Comparison of ENCODE assay signal across 8 cellular contexts in genomic region chr17:57902117-57902799, GRCh38. TPM values are rescaled to one million over a fixed set of nuclear protein-coding genes. Genes with fewer than 3 reads are reported as not detected.
DNase-seq lines count a peak whose midpoint lies in the region; ATAC-seq and TF ChIP-seq lines count a peak whose summit lies in the region.

No MANE protein-coding gene starts in this region.

- H3K36me3 ChIP-seq in esophagus muscularis mucosa: no peaks in the 10 kb centered on the region
- H3K36me3 ChIP-seq in upper lobe of left lung: no peaks in the 10 kb centered on the region
- no peaks in the 10 kb centered on the region for H3K36me3 ChIP-seq in effector memory CD4-positive, alpha-beta T cell (ENCODE audit: control insufficient read depth, insufficient read depth, low read length)

- in situ Hi-C loops in G401 (cut with HindIII; ENCODE audit: low sequenced_read_pairs): no loop called here

- H3K36me3 Mint-ChIP-seq in nephron progenitor cell (ENCODE audit: low read depth): no peaks in the 10 kb centered on the region

- H3K27me3 Mint-ChIP-seq in nephron progenitor cell (ENCODE audit: low read depth, poor library complexity): peaks cover 5% of the 10 kb centered on the region

- intact Hi-C loops in esophagus muscularis mucosa (cut with DNase I): no loop called here

- H3K9me3 Mint-ChIP-seq in nephron progenitor cell: no peaks in the 10 kb centered on the region

- DNase-seq in esophagus muscularis mucosa (ENCODE audit: extremely low spot score) (no peak), upper lobe of left lung (no peak), G401 (ENCODE audit: low spot score) (no peak), nephron progenitor cell (no peak)
- DNase-seq in effector memory CD4-positive, alpha-beta T cell: no peak

- H3K4me1 Mint-ChIP-seq in nephron progenitor cell: peaks cover 86% of the 10 kb centered on the region

- no peak overlapping the region for H3K4me3 ChIP-seq in esophagus muscularis mucosa
- no peak overlapping the region for H3K4me3 ChIP-seq in upper lobe of left lung
- no peak overlapping the region for H3K4me3 ChIP-seq in effector memory CD4-positive, alpha-beta T cell (ENCODE audit: insufficient read depth, low read depth, low read length, poor library complexity, severe bottlenecking)

- no peak overlapping the region for H3K4me3 Mint-ChIP-seq in nephron progenitor cell

- TF ChIP-seq EP300 in esophagus muscularis mucosa (IDR thresholded peaks at IDR 0.05): no peak
- no peak for TF ChIP-seq EP300 in upper lobe of left lung (IDR thresholded peaks at IDR 0.05)

- H3K27ac ChIP-seq in C4-2B (peak overlapping the region; percentile 95), esophagus muscularis mucosa (replicated peaks in 1 of 4) (peak overlapping the region; percentile 88 to 100 (median 96)), upper lobe of left lung (peak overlapping the region; percentile 82 to 93 (median 92))
- no peak overlapping the region for H3K27ac ChIP-seq in effector memory CD4-positive, alpha-beta T cell (ENCODE audit: insufficient read depth, low read length, poor library complexity, severe bottlenecking)

- H3K4me1 ChIP-seq in esophagus muscularis mucosa: peaks cover 92 to 100% (median 99%) of the 10 kb centered on the region in 4 donors
- peaks cover 76 to 92% (median 79%) of the 10 kb centered on the region in 4 donors for H3K4me1 ChIP-seq in upper lobe of left lung
- peaks cover 4% of the 10 kb centered on the region for H3K4me1 ChIP-seq in effector memory CD4-positive, alpha-beta T cell (ENCODE audit: control insufficient read depth, insufficient read depth, low read length, poor library complexity, severe bottlenecking)

- no peaks in the 10 kb centered on the region for H3K9me3 ChIP-seq in esophagus muscularis mucosa
- H3K9me3 ChIP-seq in upper lobe of left lung: no peaks in the 10 kb centered on the region
- no peaks in the 10 kb centered on the region for H3K9me3 ChIP-seq in effector memory CD4-positive, alpha-beta T cell (ENCODE audit: control insufficient read depth, low read length)

- no peak overlapping the region for H3K27ac Mint-ChIP-seq in nephron progenitor cell

- TF ChIP-seq POLR2A in esophagus muscularis mucosa (IDR thresholded peaks at IDR 0.05; ENCODE audit: low read depth) (no peak), upper lobe of left lung (IDR thresholded peaks at IDR 0.05) (no peak)

- TF ChIP-seq CTCF in C4-2B (conservative IDR thresholded peaks at IDR 0.05) (no peak), esophagus muscularis mucosa (IDR thresholded peaks at IDR 0.05) (no peak), upper lobe of left lung (IDR thresholded peaks at IDR 0.05) (no peak), nephron progenitor cell (IDR thresholded peaks at IDR 0.05) (no peak)

- H3K27me3 ChIP-seq in esophagus muscularis mucosa (no peaks in the 10 kb centered on the region), upper lobe of left lung (no peaks in the 10 kb centered on the region)
- no peaks in the 10 kb centered on the region for H3K27me3 ChIP-seq in effector memory CD4-positive, alpha-beta T cell (replicated peaks; ENCODE audit: control insufficient read depth, insufficient read depth, low read length, poor library complexity, severe bottlenecking)

- 72% methylated on average over 13 of the region's 13 CpGs for WGBS in esophagus muscularis mucosa
- 68 to 71% methylated on average over 11 to 13 of the region's 13 CpGs for WGBS in upper lobe of left lung, 2 donors

- ATAC-seq in GM19351 (IDR thresholded peaks at IDR 0.05; ENCODE audit: unreplicated experiment): peak; percentile 73
- peak; percentile 70 for ATAC-seq in HG03432 (IDR thresholded peaks at IDR 0.05; ENCODE audit: unreplicated experiment)
- no peak for ATAC-seq in upper lobe of left lung (ENCODE audit: low FRiP score in 2 of 2)

RNA-seq across cellular contexts. Expression of gene MRPS23, which starts 52.4 kb away (rescaled TPM):
- total RNA-seq in esophagus muscularis mucosa (10 to 100 TPM; 11.6 to 22.2 (median 16.9) TPM), upper lobe of left lung (10 to 100 TPM; 11.4 to 50.6 (median 19.1) TPM)
- 39.2 and 60.7 TPM in 2 replicates for total RNA-seq in G401 (2014; rRNA removed; shearing (Covaris generic))

RNA-seq across cellular contexts. Expression of gene CUEDC1, which starts 53.0 kb away (rescaled TPM):
- total RNA-seq in esophagus muscularis mucosa (10 to 100 TPM; 30.3 to 72.2 (median 51.2) TPM), upper lobe of left lung (100 to 1,000 TPM in 1 of 6 donors, 10 to 100 TPM in 5; 33.3 to 119 (median 54.4) TPM)
- total RNA-seq in G401 (2014; rRNA removed; shearing (Covaris generic)): 26.7 and 42.3 TPM in 2 replicates

Comparison
In these comparisons a context has a peak if more than half of its experiments do, and no peak if none do; other contexts are left out.
1. ATAC-seq: peak in GM19351 (single experiment) and HG03432 (single experiment); none in upper lobe of left lung (0 of 2).